In genomic region chr10:62626096-62626495, GRCh38 we compare ENCODE assay signal across 13 cellular contexts.
"Had no signal": no experiment of that assay in that cellular context is flagged by ENCODE, and none has a peak within 500 bp of the region (broad histone marks: within the 10 kb centered on the region; RNA-seq: fewer than 3 reads in every experiment).

No MANE protein-coding gene starts in this region.

- H3K4me1 ChIP-seq: gastrocnemius medialis had no signal

- H3K9me3 ChIP-seq: adrenal gland, gastrocnemius medialis, neutrophil, right atrium auricular region, spleen, upper lobe of left lung had no signal

- H3K27ac Mint-ChIP-seq: activated CD4-positive, alpha-beta T cell treated with anti-CD3 and anti-CD28 coated beads, Interleukin-2, amount 10 ng/mL, durations not matched to agents 7 days and 5 days; activated naive CD4-positive, alpha-beta T cell treated with anti-CD3 and anti-CD28 coated beads, Interleukin-2, amount 10 ng/mL, durations not matched to agents 7 days and 5 days; stimulated activated naive CD8-positive, alpha-beta T cell treated with anti-CD3 and anti-CD28 coated beads, Interleukin-15, Interleukin-2, amounts not matched to agents 100 ng/mL and 50 ng/mL, for 24 hours had no signal

- H3K4me3 ChIP-seq: adrenal gland, gastrocnemius medialis, right atrium auricular region, spleen, upper lobe of left lung had no signal

- DNase-seq: activated CD4-positive, alpha-beta T cell treated with anti-CD3 and anti-CD28 coated beads, Interleukin-2, amount 10 ng/mL, durations not matched to agents 7 days and 5 days; activated CD4-positive, CD25-positive, alpha-beta regulatory T cell; activated naive CD4-positive, alpha-beta T cell treated with anti-CD3 and anti-CD28 coated beads, Interleukin-2, amount 10 ng/mL, durations not matched to agents 7 days and 5 days; effector CD4-positive, alpha-beta T cell; gastrocnemius medialis; midbrain; posterior cingulate gyrus; spleen; upper lobe of left lung had no signal

- H3K27me3 ChIP-seq: adrenal gland, gastrocnemius medialis, neutrophil, right atrium auricular region, spleen, upper lobe of left lung had no signal

- H3K27ac ChIP-seq: adrenal gland, gastrocnemius medialis, neutrophil, right atrium auricular region, spleen, upper lobe of left lung had no signal

- H3K4me3 Mint-ChIP-seq: activated CD4-positive, alpha-beta T cell treated with anti-CD3 and anti-CD28 coated beads, Interleukin-2, amount 10 ng/mL, durations not matched to agents 7 days and 5 days; activated naive CD4-positive, alpha-beta T cell treated with anti-CD3 and anti-CD28 coated beads, Interleukin-2, amount 10 ng/mL, durations not matched to agents 7 days and 5 days; stimulated activated naive CD8-positive, alpha-beta T cell treated with anti-CD3 and anti-CD28 coated beads, Interleukin-15, Interleukin-2, amounts not matched to agents 100 ng/mL and 50 ng/mL, for 24 hours had no signal

- ATAC-seq: gastrocnemius medialis had no signal

- H3K9me3 Mint-ChIP-seq: activated CD4-positive, alpha-beta T cell treated with anti-CD3 and anti-CD28 coated beads, Interleukin-2, amount 10 ng/mL, durations not matched to agents 7 days and 5 days; activated naive CD4-positive, alpha-beta T cell treated with anti-CD3 and anti-CD28 coated beads, Interleukin-2, amount 10 ng/mL, durations not matched to agents 7 days and 5 days had no signal

- H3K27me3 Mint-ChIP-seq: activated CD4-positive, alpha-beta T cell treated with anti-CD3 and anti-CD28 coated beads, Interleukin-2, amount 10 ng/mL, durations not matched to agents 7 days and 5 days; stimulated activated naive CD8-positive, alpha-beta T cell treated with anti-CD3 and anti-CD28 coated beads, Interleukin-15, Interleukin-2, amounts not matched to agents 100 ng/mL and 50 ng/mL, for 24 hours had no signal

- H3K36me3 ChIP-seq: adrenal gland, gastrocnemius medialis, neutrophil, right atrium auricular region, spleen, upper lobe of left lung had no signal
